8 cellular contexts compared by ENCODE assay signal in genomic region chr4:86595426-86595805, GRCh38. TPM values are rescaled to one million over a fixed set of nuclear protein-coding genes. Genes with fewer than 3 reads are reported as not detected.
DNase-seq lines count a peak whose midpoint lies in the region; ATAC-seq lines count a peak whose summit lies in the region.

No MANE protein-coding gene starts in this region.

- no peaks in the 10 kb centered on the region for H3K36me3 ChIP-seq in mucosa of stomach (ENCODE audit: control insufficient read depth, insufficient read depth, low read length)

- DNase-seq in Daoy (ENCODE audit: low read depth) (peak; percentile 25), NCI-H748 (lab: John Stamatoyannopoulos, UW; ENCODE audit: unreplicated experiment) (peak; percentile 53), dedifferentiated amniotic fluid mesenchymal stem cell (ENCODE audit: extremely low spot score) (peak; percentile 43), NAMALWA (ENCODE audit: low spot score) (no peak)
- DNase-seq in stimulated activated CD4-positive, alpha-beta T cell treated with anti-CD3 and anti-CD28 coated beads, Interleukin-4, amount 100 ng/mL, for 1 hour, result no peak

- H3K9me3 ChIP-seq in mucosa of stomach (ENCODE audit: control insufficient read depth, low read length), result no peaks in the 10 kb centered on the region

- peak overlapping the region; percentile 60 for H3K4me3 ChIP-seq in mucosa of stomach (ENCODE audit: low read length)

- peaks cover 9% of the 10 kb centered on the region for H3K4me1 ChIP-seq in mucosa of stomach (ENCODE audit: control insufficient read depth, insufficient read depth, low read length)

- H3K27me3 ChIP-seq in mucosa of stomach (ENCODE audit: control insufficient read depth, insufficient read depth, low read length), result peaks cover 11% of the 10 kb centered on the region

- ATAC-seq in GM19452 (IDR thresholded peaks at IDR 0.05; ENCODE audit: unreplicated experiment) (no peak), GM19397 (IDR thresholded peaks at IDR 0.05; ENCODE audit: unreplicated experiment) (no peak)

- peak overlapping the region; percentile 46 for H3K9ac ChIP-seq in mucosa of stomach (ENCODE audit: low read length)

RNA-seq across cellular contexts. Expression of gene PTPN13, which starts 1.3 kb away (rescaled TPM):
- 3.0 and 5.5 TPM in 2 replicates for total RNA-seq in Daoy (2014; rRNA removed; shearing (Covaris generic))

Comparison
In these comparisons a context has a peak if more than half of its experiments do, and no peak if none do; other contexts are left out.
1. DNase-seq: peak in Daoy (single experiment), NCI-H748 (single experiment) and dedifferentiated amniotic fluid mesenchymal stem cell (single experiment); none in NAMALWA (single experiment) and stimulated activated CD4-positive, alpha-beta T cell treated with anti-CD3 and anti-CD28 coated beads, Interleukin-4, amount 100 ng/mL, for 1 hour (single experiment).